Comparison of ENCODE assay signal across 1 cellular context in the genomic region with DNA sequence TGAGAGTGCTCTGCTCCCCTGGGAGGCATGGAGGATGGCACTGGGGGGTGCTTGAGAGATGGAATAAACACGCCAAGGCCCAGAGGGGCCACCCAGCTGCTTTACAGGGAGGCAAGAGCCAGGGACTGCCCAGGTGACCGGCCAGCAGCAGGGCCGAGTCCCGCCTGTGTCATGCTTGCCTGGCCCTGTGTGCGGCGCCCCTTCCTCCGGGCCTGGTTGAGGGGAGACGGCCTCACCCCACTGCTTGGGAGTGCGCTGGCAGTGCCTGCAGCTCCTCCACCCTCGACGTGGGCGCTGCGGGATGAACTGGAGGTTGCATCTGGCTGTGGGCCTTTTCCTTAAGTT.
TF ChIP-seq lines count a peak whose summit lies in the region.

No MANE protein-coding gene starts in this region.

TF ChIP-seq in K562, 482 proteins besides CTCF, POLR2A, EP300 and RAD21:
- TF ChIP-seq BRF1 (IDR thresholded peaks at IDR 0.05; ENCODE audit: borderline replicate concordance, extremely low read depth, insufficient read length) = no peak
- TF ChIP-seq CBFB (CRISPR knock-in tag; IDR thresholded peaks at IDR 0.05) = no peak
- TF ChIP-seq ZNF274 (IDR thresholded peaks at IDR 0.05; ENCODE audit: borderline replicate concordance, low read depth, low read length) = no peak
- TF ChIP-seq HDAC8 (tag; IDR thresholded peaks at IDR 0.05) = no peak
- TF ChIP-seq ZNF699 (CRISPR knock-in tag; IDR thresholded peaks at IDR 0.05; ENCODE audit: insufficient replicate concordance) = no peak
- no peak for TF ChIP-seq FIP1L1 (IDR thresholded peaks at IDR 0.05; ENCODE audit: low read depth, low read length, poor library complexity, severe bottlenecking)
- no peak for TF ChIP-seq TAL1 (IDR thresholded peaks at IDR 0.05)
- TF ChIP-seq PCBP1 (IDR thresholded peaks at IDR 0.05; ENCODE audit: low read depth, low read length, poor library complexity, severe bottlenecking) = no peak
- no peak for TF ChIP-seq MLLT1 (IDR thresholded peaks at IDR 0.05)
- no peak for TF ChIP-seq MAZ (CRISPR knock-in tag; conservative IDR thresholded peaks at IDR 0.05 in 1 of 2, IDR thresholded peaks at IDR 0.05 in 1 of 2)
- no peak for TF ChIP-seq U2AF1 (optimal IDR thresholded peaks at IDR 0.05; ENCODE audit: low read depth, low read length)
- TF ChIP-seq KDM2B (CRISPR knock-in tag; IDR thresholded peaks at IDR 0.05) = no peak
- TF ChIP-seq TAF9B (IDR thresholded peaks at IDR 0.05; ENCODE audit: partially characterized antibody) = no peak
- TF ChIP-seq SP2 (IDR thresholded peaks at IDR 0.05; ENCODE audit: extremely low read depth, low read depth, low read length, poor library complexity, severe bottlenecking) = no peak
- TF ChIP-seq ZNF77 (CRISPR knock-in tag; IDR thresholded peaks at IDR 0.05) = no peak
- no peak for TF ChIP-seq MYC (IDR thresholded peaks at IDR 0.05; ENCODE audit: low read depth, low read length)
- TF ChIP-seq MYC (CRISPR knock-in tag; IDR thresholded peaks at IDR 0.05; ENCODE audit: borderline replicate concordance, low read depth) = no peak
